Comparison of ENCODE assay signal across 8 cellular contexts in the genomic region with DNA sequence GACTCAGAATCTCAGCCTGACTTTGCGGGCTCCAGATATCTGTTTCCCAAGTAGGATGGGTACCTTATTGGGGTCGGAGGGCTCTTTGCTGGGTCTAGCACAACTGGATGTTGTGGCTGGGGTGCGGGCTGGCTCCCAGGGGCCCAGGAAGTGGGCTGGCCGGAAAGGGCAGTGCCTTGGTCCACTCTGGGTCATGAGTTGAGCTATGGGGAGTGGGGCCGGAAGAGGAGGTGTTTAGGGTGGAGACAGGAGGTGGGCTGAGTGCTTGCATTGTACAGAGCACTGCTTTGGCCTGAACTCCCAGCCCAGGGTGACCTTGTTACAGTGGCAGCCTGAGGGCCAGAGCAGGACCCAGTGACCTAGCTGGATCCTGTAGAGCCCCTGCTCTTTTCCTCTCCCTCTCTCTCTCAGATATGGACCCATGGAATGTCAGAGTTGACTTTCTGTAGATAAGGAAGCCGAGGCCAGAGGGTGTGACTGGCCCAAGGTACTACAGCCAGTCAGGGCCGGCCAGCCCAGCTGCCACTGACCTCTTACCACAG. TPM values are rescaled to one million over a fixed set of nuclear protein-coding genes. Genes with fewer than 3 reads are reported as not detected.
A peak's percentile ranks its signal among the peaks of the same experiment; 100 is the strongest.
DNase-seq lines count a peak whose midpoint lies in the region; ATAC-seq and TF ChIP-seq lines count a peak whose summit lies in the region.

No MANE protein-coding gene starts in this region.

- H3K4me3 ChIP-seq in liver (ENCODE audit: low read depth in 1 of 3, low read length in 3 of 3) = no peak overlapping the region

- no peak overlapping the region for H3K9ac ChIP-seq in liver (ENCODE audit: low read depth in 1 of 2, low read length in 2 of 2)

- ATAC-seq in GM18907 (IDR thresholded peaks at IDR 0.05; ENCODE audit: unreplicated experiment) = no peak

- H3K27me3 ChIP-seq in liver (ENCODE audit: control insufficient read depth in 4 of 4, insufficient read depth in 4 of 4, low read length in 3 of 4) = peaks cover 0 to 8% (median under 1%) of the 10 kb centered on the region in 4 donors

- peak overlapping the region; percentile 66 for H3K4me3 Mint-ChIP-seq in activated T-cell treated with anti-CD3 and anti-CD28 coated beads, Interleukin-2, amount 50 U/mL, for 24 hours
- peak overlapping the region; percentile 71 for H3K4me3 Mint-ChIP-seq in MCF 10A (ENCODE audit: unreplicated experiment)
- peak overlapping the region; percentile 91 for H3K4me3 Mint-ChIP-seq in type B pancreatic cell

- no peaks in the 10 kb centered on the region for H3K9me3 Mint-ChIP-seq in activated T-cell treated with anti-CD3 and anti-CD28 coated beads, Interleukin-2, amount 50 U/mL, for 24 hours
- no peaks in the 10 kb centered on the region for H3K9me3 Mint-ChIP-seq in MCF 10A (ENCODE audit: unreplicated experiment)
- H3K9me3 Mint-ChIP-seq in type B pancreatic cell = no peaks in the 10 kb centered on the region

- H3K9me3 ChIP-seq in liver (ENCODE audit: control insufficient read depth in 4 of 4, low read length in 3 of 4) = no peaks in the 10 kb centered on the region

- H3K27me3 Mint-ChIP-seq in activated T-cell treated with anti-CD3 and anti-CD28 coated beads, Interleukin-2, amount 50 U/mL, for 24 hours = peaks cover 23% of the 10 kb centered on the region
- H3K27me3 Mint-ChIP-seq in MCF 10A (ENCODE audit: insufficient read depth, unreplicated experiment) (no peaks in the 10 kb centered on the region), type B pancreatic cell (no peaks in the 10 kb centered on the region)

- H3K4me1 Mint-ChIP-seq in activated T-cell treated with anti-CD3 and anti-CD28 coated beads, Interleukin-2, amount 50 U/mL, for 24 hours (ENCODE audit: low read depth) = peaks cover 10% of the 10 kb centered on the region
- H3K4me1 Mint-ChIP-seq in MCF 10A (ENCODE audit: insufficient read depth, unreplicated experiment) (peaks cover 69% of the 10 kb centered on the region), type B pancreatic cell (ENCODE audit: unreplicated experiment) (peaks cover 46% of the 10 kb centered on the region)

- 71% methylated on average over 7 of the region's 7 CpGs for WGBS in liver

- TF ChIP-seq CTCF in MCF 10A (IDR thresholded peaks at IDR 0.05; ENCODE audit: unreplicated experiment) (no peak), liver (IDR thresholded peaks at IDR 0.05; ENCODE audit: low read depth, low read length, missing input control) (no peak), type B pancreatic cell (conservative IDR thresholded peaks at IDR 0.05) (no peak)

- H3K27ac Mint-ChIP-seq in activated T-cell treated with anti-CD3 and anti-CD28 coated beads, Interleukin-2, amount 50 U/mL, for 24 hours = no peak overlapping the region
- H3K27ac Mint-ChIP-seq in MCF 10A (ENCODE audit: low read depth, unreplicated experiment) = peak overlapping the region; percentile 38
- H3K27ac Mint-ChIP-seq in type B pancreatic cell = peak overlapping the region; percentile 67

- TF ChIP-seq RAD21 in liver (IDR thresholded peaks at IDR 0.05) = no peak

- POLR2A ChIA-PET in MCF 10A (lab: Yijun Ruan, JAX) = interaction anchor here (0.7 to 10.3 kb wide), 8 partner anchors 8 to 398 kb away, joined by 3 to 132 read pairs (median 7); a partner anchor contains a TSS

- CTCF ChIA-PET in MCF 10A (lab: Yijun Ruan, JAX) = interaction anchor here (0.6 to 3.7 kb wide), 6 partner anchors 9 to 334 kb away, joined by 3 to 20 read pairs (median 5); a partner anchor contains a TSS

- H3K27ac ChIP-seq in liver (ENCODE audit: low read depth in 1 of 2, low read length in 2 of 2) = peak overlapping the region; percentile 32 to 51

- BruUV-seq in MCF 10A (replicated peaks; lab: Mats Ljungman, UMichigan) = no TSS peak

- intact Hi-C loops in MCF 10A (cut with micrococcal nuclease) = no loop called here

- DNase-seq in activated T-cell treated with anti-CD3 and anti-CD28 coated beads, Interleukin-2, amount 50 U/mL, for 24 hours = no peak
- DNase-seq in activated T-cell treated with anti-CD3 and anti-CD28 coated beads for 4 hours (no peak), MCF 10A (ENCODE audit: unreplicated experiment) (no peak), type B pancreatic cell (ENCODE audit: extremely low spot score, unreplicated experiment) (no peak), Ammon's horn (ENCODE audit: low spot score) (no peak)
- no peak for DNase-seq in effector CD4-positive, alpha-beta T cell

- H3K36me3 ChIP-seq in liver (ENCODE audit: control insufficient read depth in 4 of 4, insufficient read depth in 3 of 4, low read depth in 1 of 4, low read length in 3 of 4) = no peaks in the 10 kb centered on the region

- H3K36me3 Mint-ChIP-seq in activated T-cell treated with anti-CD3 and anti-CD28 coated beads, Interleukin-2, amount 50 U/mL, for 24 hours (ENCODE audit: low read depth) = no peaks in the 10 kb centered on the region
- H3K36me3 Mint-ChIP-seq in MCF 10A (ENCODE audit: insufficient read depth, unreplicated experiment) (peaks cover 9% of the 10 kb centered on the region), type B pancreatic cell (no peaks in the 10 kb centered on the region)

- H3K4me1 ChIP-seq in liver (ENCODE audit: control insufficient read depth in 4 of 4, insufficient read depth in 4 of 4, low read length in 3 of 4) = peaks cover 0 to 26% (median 0%) of the 10 kb centered on the region in 4 donors

TF ChIP-seq in liver, 16 proteins besides CTCF, POLR2A, EP300 and RAD21:
- TF ChIP-seq NR2F2 (IDR thresholded peaks at IDR 0.05) (peak; percentile 63), EGR1 (IDR thresholded peaks at IDR 0.05; ENCODE audit: low read depth in 2 of 2) (no peak), SP1 (IDR thresholded peaks at IDR 0.05) (peak; percentile 6)

RNA-seq across cellular contexts. Expression of a gene that starts 13.2 kb away (rescaled TPM):
- total RNA-seq in MCF 10A (2022) (31.1 and 36.2 TPM in 2 replicates), liver (10 to 100 TPM in 1 of 2 donors, 1 to 10 TPM in 1; 6.8 to 15.4 TPM), type B pancreatic cell (ENCODE audit: low replicate concordance) (21.2 and 63.1 TPM in 2 replicates)
- 1 to 10 TPM; 4.8 to 5.3 TPM for polyA plus RNA-seq in liver

RNA-seq across cellular contexts. Expression of a gene that starts 48.4 kb away (rescaled TPM):
- total RNA-seq in MCF 10A (2022) (157 and 164 TPM in 2 replicates), liver (10 to 100 TPM; 40.1 to 95.4 TPM), type B pancreatic cell (ENCODE audit: low replicate concordance) (139 and 175 TPM in 2 replicates)
- polyA plus RNA-seq in liver = 10 to 100 TPM; 36.7 to 63.5 TPM

RNA-seq across cellular contexts. Expression of a gene that starts 54.9 kb away (rescaled TPM):
- 21.3 and 24.3 TPM in 2 replicates for total RNA-seq in MCF 10A (2022)
- 1 to 10 TPM; 3.9 to 6.4 TPM for total RNA-seq in liver
- polyA plus RNA-seq in liver = 1 to 10 TPM; 3.9 to 4.6 TPM
- total RNA-seq in type B pancreatic cell (ENCODE audit: low replicate concordance) = 18.9 and 28.7 TPM in 2 replicates

RNA-seq across cellular contexts. Expression of a gene that starts 58.9 kb away (rescaled TPM):
- not detected in 2 replicates for total RNA-seq in MCF 10A (2022)
- under 1 TPM in 1 of 2 donors, not detected in 1; 0.50 TPM for total RNA-seq in liver
- 1 to 10 TPM in 1 of 2 donors, under 1 TPM in 1; 0.84 to 1.2 TPM for polyA plus RNA-seq in liver
- total RNA-seq in type B pancreatic cell (ENCODE audit: low replicate concordance) = 0.33 and 0.41 TPM in 2 replicates
